ENCODE assay signal across 9 cellular contexts in the genomic region with DNA sequence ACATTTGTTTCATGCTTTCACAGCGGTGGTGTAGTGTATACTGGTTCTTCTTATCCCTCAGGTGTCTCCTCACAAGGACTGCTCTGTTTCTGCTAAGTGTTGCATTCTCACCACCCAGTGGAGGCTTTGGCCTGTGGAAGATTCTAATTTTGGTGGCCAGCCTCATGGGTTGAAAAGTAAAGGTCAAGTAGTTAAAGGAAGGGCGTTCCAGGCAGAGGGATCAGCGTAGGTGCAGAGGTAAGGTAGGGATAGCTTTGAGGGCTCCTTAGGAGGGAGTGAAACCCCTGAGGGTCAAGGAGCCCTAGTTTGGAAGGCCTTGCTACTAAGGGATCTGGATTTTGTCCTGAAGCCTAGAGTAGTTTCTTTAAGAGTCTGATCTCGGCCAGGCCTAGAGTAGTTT. TPM values are rescaled to one million over a fixed set of nuclear protein-coding genes. Genes with fewer than 3 reads are reported as not detected.
DNase-seq lines count a peak whose midpoint lies in the region; ATAC-seq and TF ChIP-seq lines count a peak whose summit lies in the region.
"Had no signal": no experiment of that assay in that cellular context is flagged by ENCODE, and none has a peak within 500 bp of the region (broad histone marks: within the 10 kb centered on the region; RNA-seq: fewer than 3 reads in every experiment).

No MANE protein-coding gene starts in this region.

- no peaks in the 10 kb centered on the region for H3K9me3 Mint-ChIP-seq in nephron

- no peaks in the 10 kb centered on the region for H3K9me3 ChIP-seq in MG63
- no peaks in the 10 kb centered on the region for H3K9me3 ChIP-seq in duodenal mucosa (ENCODE audit: control insufficient read depth in 1 of 2, low read length in 2 of 2)

- H3K4me3 ChIP-seq in AG10803 (ENCODE audit: low read length) (peak overlapping the region; percentile 77), MG63 (peak overlapping the region; percentile 69), duodenal mucosa (ENCODE audit: low read depth in 1 of 2, low read length in 2 of 2) (peak overlapping the region; percentile 68 to 95)

- TF ChIP-seq CTCF in AG10803 (conservative IDR thresholded peaks at IDR 0.05; ENCODE audit: low read length) (no peak), nephron (IDR thresholded peaks at IDR 0.05; ENCODE audit: unreplicated experiment in 3 of 3) (no peak)

- peaks cover 67% of the 10 kb centered on the region for H3K36me3 ChIP-seq in MG63
- peaks cover under 1 to 7% of the 10 kb centered on the region in 2 donors for H3K36me3 ChIP-seq in duodenal mucosa (ENCODE audit: control insufficient read depth in 1 of 2, insufficient read depth in 2 of 2, low read length in 2 of 2)

- H3K4me1 ChIP-seq in duodenal mucosa (ENCODE audit: control insufficient read depth in 1 of 2, insufficient read depth in 2 of 2, low read length in 2 of 2): peaks cover 29 to 42% of the 10 kb centered on the region in 2 donors

- ATAC-seq in GM18505 (IDR thresholded peaks at IDR 0.05; ENCODE audit: unreplicated experiment): no peak

- TF ChIP-seq POLR2A in GM18505 (IDR thresholded peaks at IDR 0.05; ENCODE audit: borderline replicate concordance, extremely low read depth, insufficient read depth, insufficient read length): no peak

- H3K27ac ChIP-seq in duodenal mucosa (ENCODE audit: low read depth, low read length): no peak overlapping the region

- H3K4me3 Mint-ChIP-seq in nephron: peak overlapping the region; percentile 84 to 98 (median 95)

- DNase-seq in AG10803 (ENCODE audit: low read depth) (no peak), MG63 (no peak), medulla oblongata (ENCODE audit: extremely low spot score) (no peak), NOMO-1 treated with dmso at 0.1 percent for 144 hours (lab: John Stamatoyannopoulos, UW; ENCODE audit: unreplicated experiment) (no peak), NCI-H1436 (lab: John Stamatoyannopoulos, UW) (no peak)
- DNase-seq: KG1 had no signal

- H3K27ac Mint-ChIP-seq in nephron: peak overlapping the region; percentile 94 to 99 (median 99)

- H3K4me1 Mint-ChIP-seq in nephron: peaks cover 48% of the 10 kb centered on the region

- H3K27me3 ChIP-seq in MG63 (no peaks in the 10 kb centered on the region), duodenal mucosa (ENCODE audit: control insufficient read depth in 1 of 2, insufficient read depth in 2 of 2, low read length in 2 of 2) (no peaks in the 10 kb centered on the region)

- H3K36me3 Mint-ChIP-seq in nephron (ENCODE audit: low read depth): peaks cover 9% of the 10 kb centered on the region

- H3K9ac ChIP-seq in duodenal mucosa (ENCODE audit: low read depth in 1 of 2, low read length in 2 of 2): peak overlapping the region; percentile 54 to 58

- H3K27me3 Mint-ChIP-seq in nephron (ENCODE audit: low read depth): no peaks in the 10 kb centered on the region

RNA-seq across cellular contexts. Expression of gene RACK1, which starts 4.6 kb away (rescaled TPM):
- 8,781 and 10,327 TPM in 2 replicates for total RNA-seq in MG63 (2014; rRNA removed; shearing (Covaris generic); ENCODE audit: low replicate concordance)

RNA-seq across cellular contexts. Expression of gene TRIM52, which starts 12.7 kb away (rescaled TPM):
- total RNA-seq in MG63 (2014; rRNA removed; shearing (Covaris generic); ENCODE audit: low replicate concordance): 3.9 and 5.8 TPM in 2 replicates

RNA-seq across cellular contexts. Expression of gene TRIM41, which starts 25.2 kb away (rescaled TPM):
- total RNA-seq in MG63 (2014; rRNA removed; shearing (Covaris generic); ENCODE audit: low replicate concordance): 31.9 and 43.0 TPM in 2 replicates

RNA-seq across cellular contexts. Expression of gene TRIM7, which starts 43.3 kb away (rescaled TPM):
- total RNA-seq in MG63 (2014; rRNA removed; shearing (Covaris generic); ENCODE audit: low replicate concordance): 15.6 and 22.6 TPM in 2 replicates
